ENCODE assay signal across 1 cellular context in genomic region chr12:49060237-49061156, GRCh38.
TF ChIP-seq lines count a peak whose summit lies in the region.

A gene with protein sequence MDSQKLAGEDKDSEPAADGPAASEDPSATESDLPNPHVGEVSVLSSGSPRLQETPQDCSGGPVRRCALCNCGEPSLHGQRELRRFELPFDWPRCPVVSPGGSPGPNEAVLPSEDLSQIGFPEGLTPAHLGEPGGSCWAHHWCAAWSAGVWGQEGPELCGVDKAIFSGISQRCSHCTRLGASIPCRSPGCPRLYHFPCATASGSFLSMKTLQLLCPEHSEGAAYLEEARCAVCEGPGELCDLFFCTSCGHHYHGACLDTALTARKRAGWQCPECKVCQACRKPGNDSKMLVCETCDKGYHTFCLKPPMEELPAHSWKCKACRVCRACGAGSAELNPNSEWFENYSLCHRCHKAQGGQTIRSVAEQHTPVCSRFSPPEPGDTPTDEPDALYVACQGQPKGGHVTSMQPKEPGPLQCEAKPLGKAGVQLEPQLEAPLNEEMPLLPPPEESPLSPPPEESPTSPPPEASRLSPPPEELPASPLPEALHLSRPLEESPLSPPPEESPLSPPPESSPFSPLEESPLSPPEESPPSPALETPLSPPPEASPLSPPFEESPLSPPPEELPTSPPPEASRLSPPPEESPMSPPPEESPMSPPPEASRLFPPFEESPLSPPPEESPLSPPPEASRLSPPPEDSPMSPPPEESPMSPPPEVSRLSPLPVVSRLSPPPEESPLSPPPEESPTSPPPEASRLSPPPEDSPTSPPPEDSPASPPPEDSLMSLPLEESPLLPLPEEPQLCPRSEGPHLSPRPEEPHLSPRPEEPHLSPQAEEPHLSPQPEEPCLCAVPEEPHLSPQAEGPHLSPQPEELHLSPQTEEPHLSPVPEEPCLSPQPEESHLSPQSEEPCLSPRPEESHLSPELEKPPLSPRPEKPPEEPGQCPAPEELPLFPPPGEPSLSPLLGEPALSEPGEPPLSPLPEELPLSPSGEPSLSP (N-terminal part only) (minus strand): TSS chr12:49060794. CDS start chr12:49055324, 5,470 bp downstream.

TF ChIP-seq in H1, 55 proteins besides CTCF, POLR2A, EP300 and RAD21 (continues in another document):
- TF ChIP-seq FOSL1 (IDR thresholded peaks at IDR 0.05; ENCODE audit: insufficient read depth, low read depth, low read length) = no peak
- TF ChIP-seq TBP (IDR thresholded peaks at IDR 0.05; ENCODE audit: low read depth, low read length) = peak; percentile 93; the same call in 1 of the 2 replicates
- TF ChIP-seq SAP30 (IDR thresholded peaks at IDR 0.05; ENCODE audit: insufficient read depth, insufficient replicate concordance, low read length) = peak; percentile 25
- peak; percentile 49 for TF ChIP-seq NANOG (IDR thresholded peaks at IDR 0.05; ENCODE audit: insufficient read depth, low read depth, low read length, poor library complexity, severe bottlenecking)
- peak; percentile 46; the same call in 1 of the 2 replicates for TF ChIP-seq EGR1 (IDR thresholded peaks at IDR 0.05; ENCODE audit: borderline replicate concordance, low read depth, low read length)
- TF ChIP-seq TEAD4 (IDR thresholded peaks at IDR 0.05; ENCODE audit: low read depth, low read length) = peak; percentile 64
- no peak for TF ChIP-seq EZH2 (IDR thresholded peaks at IDR 0.05; ENCODE audit: low read depth, low read length, severe bottlenecking)
- no peak; the same call in 1 of the 2 replicates for TF ChIP-seq SUZ12 (IDR thresholded peaks at IDR 0.05; ENCODE audit: low read length)
- peak; percentile 93 for TF ChIP-seq ASH2L (IDR thresholded peaks at IDR 0.05; ENCODE audit: low read length)
- peak; percentile 86 for TF ChIP-seq BACH1 (IDR thresholded peaks at IDR 0.05; ENCODE audit: low read length)
- TF ChIP-seq BRCA1 (IDR thresholded peaks at IDR 0.05; ENCODE audit: low read depth, low read length) = no peak
- TF ChIP-seq CEBPB (IDR thresholded peaks at IDR 0.05; ENCODE audit: low read depth, low read length) = no peak
- TF ChIP-seq SRF (IDR thresholded peaks at IDR 0.05; ENCODE audit: low read depth, low read length) = no peak
- TF ChIP-seq KDM4A (IDR thresholded peaks at IDR 0.05; ENCODE audit: low read depth, low read length, severe bottlenecking) = no peak
- TF ChIP-seq GABPA (IDR thresholded peaks at IDR 0.05; ENCODE audit: borderline replicate concordance, insufficient read depth, low read length) = peak; percentile 79; the same call in 1 of the 2 replicates
- no peak for TF ChIP-seq RNF2 (IDR thresholded peaks at IDR 0.05; ENCODE audit: borderline replicate concordance, low read depth, low read length, missing control alignments, poor library complexity, severe bottlenecking)
- peak; percentile 83; the same call in 1 of the 2 replicates for TF ChIP-seq RBBP5 (IDR thresholded peaks at IDR 0.05; ENCODE audit: borderline replicate concordance, low read depth, low read length)
- TF ChIP-seq ZNF274 (IDR thresholded peaks at IDR 0.05; ENCODE audit: borderline replicate concordance, extremely low read depth, low read length) = no peak
- TF ChIP-seq MAFK (IDR thresholded peaks at IDR 0.05; ENCODE audit: low read depth, low read length) = peak; percentile 89; the same call in 1 of the 2 replicates
- peak; percentile 90 for TF ChIP-seq PHF8 (conservative IDR thresholded peaks at IDR 0.05; ENCODE audit: low read depth, low read length)
- TF ChIP-seq RXRA (IDR thresholded peaks at IDR 0.05; ENCODE audit: insufficient read depth, low read depth, low read length) = no peak
- TF ChIP-seq, protein P1, sequence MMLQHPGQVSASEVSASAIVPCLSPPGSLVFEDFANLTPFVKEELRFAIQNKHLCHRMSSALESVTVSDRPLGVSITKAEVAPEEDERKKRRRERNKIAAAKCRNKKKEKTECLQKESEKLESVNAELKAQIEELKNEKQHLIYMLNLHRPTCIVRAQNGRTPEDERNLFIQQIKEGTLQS (IDR thresholded peaks at IDR 0.05; ENCODE audit: insufficient read depth, low read depth, low read length) = no peak
- peak; percentile 89 for TF ChIP-seq YY1 (IDR thresholded peaks at IDR 0.05; ENCODE audit: low read depth, low read length)
- TF ChIP-seq KDM5A (IDR thresholded peaks at IDR 0.05; ENCODE audit: low read length) = peak; percentile 52
- TF ChIP-seq SIN3A (conservative IDR thresholded peaks at IDR 0.05 in 1 of 2, IDR thresholded peaks at IDR 0.05 in 1 of 2; ENCODE audit: low read depth in 1 of 2, low read length in 2 of 2) = peak; percentile 95
- TF ChIP-seq, protein P2, sequence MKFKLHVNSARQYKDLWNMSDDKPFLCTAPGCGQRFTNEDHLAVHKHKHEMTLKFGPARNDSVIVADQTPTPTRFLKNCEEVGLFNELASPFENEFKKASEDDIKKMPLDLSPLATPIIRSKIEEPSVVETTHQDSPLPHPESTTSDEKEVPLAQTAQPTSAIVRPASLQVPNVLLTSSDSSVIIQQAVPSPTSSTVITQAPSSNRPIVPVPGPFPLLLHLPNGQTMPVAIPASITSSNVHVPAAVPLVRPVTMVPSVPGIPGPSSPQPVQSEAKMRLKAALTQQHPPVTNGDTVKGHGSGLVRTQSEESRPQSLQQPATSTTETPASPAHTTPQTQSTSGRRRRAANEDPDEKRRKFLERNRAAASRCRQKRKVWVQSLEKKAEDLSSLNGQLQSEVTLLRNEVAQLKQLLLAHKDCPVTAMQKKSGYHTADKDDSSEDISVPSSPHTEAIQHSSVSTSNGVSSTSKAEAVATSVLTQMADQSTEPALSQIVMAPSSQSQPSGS (IDR thresholded peaks at IDR 0.05; ENCODE audit: low read length) = peak; percentile 78
- peak in 1 of 2 experiments; percentile 50 for TF ChIP-seq BCL11A (IDR thresholded peaks at IDR 0.05; ENCODE audit: low read depth in 2 of 2, low read length in 2 of 2)
- no peak for TF ChIP-seq RFX5 (IDR thresholded peaks at IDR 0.05; ENCODE audit: borderline replicate concordance, low read depth, low read length)
- TF ChIP-seq SIRT6 (IDR thresholded peaks at IDR 0.05; ENCODE audit: low read length) = no peak
- peak; percentile 60; the same call in 1 of the 2 replicates for TF ChIP-seq TCF12 (IDR thresholded peaks at IDR 0.05; ENCODE audit: low read depth, low read length)
- TF ChIP-seq NRF1 (IDR thresholded peaks at IDR 0.05; ENCODE audit: low read depth, low read length) = no peak
- TF ChIP-seq SP1 (IDR thresholded peaks at IDR 0.05; ENCODE audit: low read depth, low read length) = peak; percentile 89
- peak; percentile 66 for TF ChIP-seq TAF7 (optimal IDR thresholded peaks at IDR 0.05; ENCODE audit: borderline replicate concordance, low read depth, low read length)
- no peak for TF ChIP-seq CBX5 (IDR thresholded peaks at IDR 0.05; ENCODE audit: low read depth, low read length)
- peak; percentile 91 for TF ChIP-seq SP4 (IDR thresholded peaks at IDR 0.05; ENCODE audit: low read length)
- TF ChIP-seq USF2 (IDR thresholded peaks at IDR 0.05; ENCODE audit: low read length) = peak; percentile 48; the same call in 1 of the 2 replicates
- no peak for TF ChIP-seq CTBP2 (IDR thresholded peaks at IDR 0.05; ENCODE audit: borderline replicate concordance, insufficient read depth, insufficient read length, low read length)
- TF ChIP-seq SP2 (IDR thresholded peaks at IDR 0.05; ENCODE audit: low read length) = no peak
- peak in 1 of 2 experiments; percentile 20; a peak in 1 of 4 replicates for TF ChIP-seq HDAC2 (IDR thresholded peaks at IDR 0.05; ENCODE audit: borderline replicate concordance in 1 of 2, low read depth in 2 of 2, low read length in 2 of 2)
- TF ChIP-seq, protein P3, sequence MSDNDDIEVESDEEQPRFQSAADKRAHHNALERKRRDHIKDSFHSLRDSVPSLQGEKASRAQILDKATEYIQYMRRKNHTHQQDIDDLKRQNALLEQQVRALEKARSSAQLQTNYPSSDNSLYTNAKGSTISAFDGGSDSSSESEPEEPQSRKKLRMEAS (IDR thresholded peaks at IDR 0.05) = peak; percentile 98
- TF ChIP-seq CREB1 (IDR thresholded peaks at IDR 0.05) = peak; percentile 94
- TF ChIP-seq CBX8 (IDR thresholded peaks at IDR 0.05; ENCODE audit: borderline replicate concordance, low read depth, low read length) = no peak
- TF ChIP-seq TAF1 (IDR thresholded peaks at IDR 0.05; ENCODE audit: low read depth, low read length) = peak; percentile 97
- TF ChIP-seq POLR2AphosphoS5 (IDR thresholded peaks at IDR 0.05; ENCODE audit: low read depth, low read length) = peak; percentile 61
- TF ChIP-seq KDM1A (IDR thresholded peaks at IDR 0.05; ENCODE audit: borderline replicate concordance, low read length) = no peak
- no peak for TF ChIP-seq JUN (IDR thresholded peaks at IDR 0.05; ENCODE audit: low read depth, low read length)
- peak; percentile 77 for TF ChIP-seq JUND (IDR thresholded peaks at IDR 0.05; ENCODE audit: low read length)
- TF ChIP-seq CHD1 (IDR thresholded peaks at IDR 0.05; ENCODE audit: low read depth, low read length) = no peak
- no peak for TF ChIP-seq HDAC6 (IDR thresholded peaks at IDR 0.05; ENCODE audit: low read depth, low read length)
- TF ChIP-seq, protein P4, sequence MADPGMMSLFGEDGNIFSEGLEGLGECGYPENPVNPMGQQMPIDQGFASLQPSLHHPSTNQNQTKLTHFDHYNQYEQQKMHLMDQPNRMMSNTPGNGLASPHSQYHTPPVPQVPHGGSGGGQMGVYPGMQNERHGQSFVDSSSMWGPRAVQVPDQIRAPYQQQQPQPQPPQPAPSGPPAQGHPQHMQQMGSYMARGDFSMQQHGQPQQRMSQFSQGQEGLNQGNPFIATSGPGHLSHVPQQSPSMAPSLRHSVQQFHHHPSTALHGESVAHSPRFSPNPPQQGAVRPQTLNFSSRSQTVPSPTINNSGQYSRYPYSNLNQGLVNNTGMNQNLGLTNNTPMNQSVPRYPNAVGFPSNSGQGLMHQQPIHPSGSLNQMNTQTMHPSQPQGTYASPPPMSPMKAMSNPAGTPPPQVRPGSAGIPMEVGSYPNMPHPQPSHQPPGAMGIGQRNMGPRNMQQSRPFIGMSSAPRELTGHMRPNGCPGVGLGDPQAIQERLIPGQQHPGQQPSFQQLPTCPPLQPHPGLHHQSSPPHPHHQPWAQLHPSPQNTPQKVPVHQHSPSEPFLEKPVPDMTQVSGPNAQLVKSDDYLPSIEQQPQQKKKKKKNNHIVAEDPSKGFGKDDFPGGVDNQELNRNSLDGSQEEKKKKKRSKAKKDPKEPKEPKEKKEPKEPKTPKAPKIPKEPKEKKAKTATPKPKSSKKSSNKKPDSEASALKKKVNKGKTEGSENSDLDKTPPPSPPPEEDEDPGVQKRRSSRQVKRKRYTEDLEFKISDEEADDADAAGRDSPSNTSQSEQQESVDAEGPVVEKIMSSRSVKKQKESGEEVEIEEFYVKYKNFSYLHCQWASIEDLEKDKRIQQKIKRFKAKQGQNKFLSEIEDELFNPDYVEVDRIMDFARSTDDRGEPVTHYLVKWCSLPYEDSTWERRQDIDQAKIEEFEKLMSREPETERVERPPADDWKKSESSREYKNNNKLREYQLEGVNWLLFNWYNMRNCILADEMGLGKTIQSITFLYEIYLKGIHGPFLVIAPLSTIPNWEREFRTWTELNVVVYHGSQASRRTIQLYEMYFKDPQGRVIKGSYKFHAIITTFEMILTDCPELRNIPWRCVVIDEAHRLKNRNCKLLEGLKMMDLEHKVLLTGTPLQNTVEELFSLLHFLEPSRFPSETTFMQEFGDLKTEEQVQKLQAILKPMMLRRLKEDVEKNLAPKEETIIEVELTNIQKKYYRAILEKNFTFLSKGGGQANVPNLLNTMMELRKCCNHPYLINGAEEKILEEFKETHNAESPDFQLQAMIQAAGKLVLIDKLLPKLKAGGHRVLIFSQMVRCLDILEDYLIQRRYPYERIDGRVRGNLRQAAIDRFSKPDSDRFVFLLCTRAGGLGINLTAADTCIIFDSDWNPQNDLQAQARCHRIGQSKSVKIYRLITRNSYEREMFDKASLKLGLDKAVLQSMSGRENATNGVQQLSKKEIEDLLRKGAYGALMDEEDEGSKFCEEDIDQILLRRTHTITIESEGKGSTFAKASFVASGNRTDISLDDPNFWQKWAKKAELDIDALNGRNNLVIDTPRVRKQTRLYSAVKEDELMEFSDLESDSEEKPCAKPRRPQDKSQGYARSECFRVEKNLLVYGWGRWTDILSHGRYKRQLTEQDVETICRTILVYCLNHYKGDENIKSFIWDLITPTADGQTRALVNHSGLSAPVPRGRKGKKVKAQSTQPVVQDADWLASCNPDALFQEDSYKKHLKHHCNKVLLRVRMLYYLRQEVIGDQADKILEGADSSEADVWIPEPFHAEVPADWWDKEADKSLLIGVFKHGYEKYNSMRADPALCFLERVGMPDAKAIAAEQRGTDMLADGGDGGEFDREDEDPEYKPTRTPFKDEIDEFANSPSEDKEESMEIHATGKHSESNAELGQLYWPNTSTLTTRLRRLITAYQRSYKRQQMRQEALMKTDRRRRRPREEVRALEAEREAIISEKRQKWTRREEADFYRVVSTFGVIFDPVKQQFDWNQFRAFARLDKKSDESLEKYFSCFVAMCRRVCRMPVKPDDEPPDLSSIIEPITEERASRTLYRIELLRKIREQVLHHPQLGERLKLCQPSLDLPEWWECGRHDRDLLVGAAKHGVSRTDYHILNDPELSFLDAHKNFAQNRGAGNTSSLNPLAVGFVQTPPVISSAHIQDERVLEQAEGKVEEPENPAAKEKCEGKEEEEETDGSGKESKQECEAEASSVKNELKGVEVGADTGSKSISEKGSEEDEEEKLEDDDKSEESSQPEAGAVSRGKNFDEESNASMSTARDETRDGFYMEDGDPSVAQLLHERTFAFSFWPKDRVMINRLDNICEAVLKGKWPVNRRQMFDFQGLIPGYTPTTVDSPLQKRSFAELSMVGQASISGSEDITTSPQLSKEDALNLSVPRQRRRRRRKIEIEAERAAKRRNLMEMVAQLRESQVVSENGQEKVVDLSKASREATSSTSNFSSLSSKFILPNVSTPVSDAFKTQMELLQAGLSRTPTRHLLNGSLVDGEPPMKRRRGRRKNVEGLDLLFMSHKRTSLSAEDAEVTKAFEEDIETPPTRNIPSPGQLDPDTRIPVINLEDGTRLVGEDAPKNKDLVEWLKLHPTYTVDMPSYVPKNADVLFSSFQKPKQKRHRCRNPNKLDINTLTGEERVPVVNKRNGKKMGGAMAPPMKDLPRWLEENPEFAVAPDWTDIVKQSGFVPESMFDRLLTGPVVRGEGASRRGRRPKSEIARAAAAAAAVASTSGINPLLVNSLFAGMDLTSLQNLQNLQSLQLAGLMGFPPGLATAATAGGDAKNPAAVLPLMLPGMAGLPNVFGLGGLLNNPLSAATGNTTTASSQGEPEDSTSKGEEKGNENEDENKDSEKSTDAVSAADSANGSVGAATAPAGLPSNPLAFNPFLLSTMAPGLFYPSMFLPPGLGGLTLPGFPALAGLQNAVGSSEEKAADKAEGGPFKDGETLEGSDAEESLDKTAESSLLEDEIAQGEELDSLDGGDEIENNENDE (IDR thresholded peaks at IDR 0.05; ENCODE audit: insufficient replicate concordance, low read length) = no peak
- peak; percentile 97 for TF ChIP-seq CHD2 (IDR thresholded peaks at IDR 0.05; ENCODE audit: low read length)
- TF ChIP-seq GTF2F1 (IDR thresholded peaks at IDR 0.05; ENCODE audit: borderline replicate concordance, low read depth, low read length) = peak; percentile 91
- 0 out of 2 replicates have a peak, but pooled peaks have one; percentile 3 for TF ChIP-seq SIX5 (IDR thresholded peaks at IDR 0.05; ENCODE audit: low read depth, low read length)
